18 cellular contexts compared by ENCODE assay signal in the genomic region with DNA sequence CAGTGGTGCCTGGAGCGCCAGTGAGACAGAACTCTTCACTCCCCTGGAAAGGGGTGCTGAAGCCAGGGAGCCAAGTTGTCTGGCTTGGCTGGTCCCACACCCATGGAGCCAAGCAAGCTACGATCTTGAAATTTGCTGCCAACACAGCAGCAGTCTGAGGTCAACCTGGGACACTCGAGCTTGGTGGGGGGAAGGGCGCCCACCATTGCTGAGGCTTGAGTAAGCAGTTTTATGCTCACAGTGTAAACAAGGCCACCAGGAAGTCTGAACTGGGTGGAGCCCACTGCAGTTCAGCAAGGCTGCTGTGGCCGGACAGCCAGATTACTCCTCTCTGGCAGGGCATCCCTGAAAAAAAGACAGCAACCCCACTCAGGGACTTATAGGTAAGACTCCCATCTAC.
DNase-seq lines count a peak whose midpoint lies in the region; TF ChIP-seq lines count a peak whose summit lies in the region.
"Had no signal": no experiment of that assay in that cellular context is flagged by ENCODE, and none has a peak within 500 bp of the region (broad histone marks: within the 10 kb centered on the region; RNA-seq: fewer than 3 reads in every experiment).

No MANE protein-coding gene starts in this region.

- no peak overlapping the region for H3K27ac Mint-ChIP-seq in CD14-positive monocyte
- H3K27ac Mint-ChIP-seq in CD4-positive, alpha-beta memory T cell: no peak overlapping the region
- H3K27ac Mint-ChIP-seq: B cell; CD8-positive, alpha-beta memory T cell; H9; IgD-negative memory B cell had no signal

- intact Hi-C loops in CD14-positive monocyte (cut with micrococcal nuclease): no loop called here
- intact Hi-C loops in CD4-positive, alpha-beta memory T cell (cut with micrococcal nuclease): no loop called here

- H3K36me3 ChIP-seq in SJSA1 (no peaks in the 10 kb centered on the region), right atrium auricular region (no peaks in the 10 kb centered on the region)
- no peaks in the 10 kb centered on the region for H3K36me3 ChIP-seq in CD4-positive, alpha-beta memory T cell (ENCODE audit: insufficient read depth, low read length)

- H3K4me3 Mint-ChIP-seq in CD14-positive monocyte: no peak overlapping the region
- no peak overlapping the region for H3K4me3 Mint-ChIP-seq in CD4-positive, alpha-beta memory T cell
- H3K4me3 Mint-ChIP-seq: B cell; CD8-positive, alpha-beta memory T cell; H9 had no signal

- H3K27me3 Mint-ChIP-seq in CD14-positive monocyte (ENCODE audit: low read depth in 3 of 3): peaks cover 0 to 5% (median 0%) of the 10 kb centered on the region in 3 donors
- peaks cover 0 to 4% of the 10 kb centered on the region in 2 donors for H3K27me3 Mint-ChIP-seq in CD4-positive, alpha-beta memory T cell
- H3K27me3 Mint-ChIP-seq: B cell had no signal

- CTCF ChIA-PET in CD4-positive, alpha-beta memory T cell (lab: Charles Lee; ENCODE audit: partially characterized antibody): no interaction called here

- POLR2A ChIA-PET in CD4-positive, alpha-beta memory T cell (lab: Charles Lee; ENCODE audit: partially characterized antibody): no interaction called here

- H3K27ac ChIP-seq in SJSA1 (no peak overlapping the region), right atrium auricular region (no peak overlapping the region)
- no peak overlapping the region for H3K27ac ChIP-seq in CD4-positive, alpha-beta memory T cell (ENCODE audit: low read depth, low read length)
- H3K27ac ChIP-seq: HL-60, KMS-11 had no signal

- H3K4me3 ChIP-seq in AG10803 (ENCODE audit: low read length) (no peak overlapping the region), SJSA1 (no peak overlapping the region), right atrium auricular region (no peak overlapping the region)
- H3K4me3 ChIP-seq in CD4-positive, alpha-beta memory T cell (ENCODE audit: low read length in 2 of 2): no peak overlapping the region

- H3K36me3 Mint-ChIP-seq in CD14-positive monocyte: no peaks in the 10 kb centered on the region
- H3K36me3 Mint-ChIP-seq in CD4-positive, alpha-beta memory T cell: no peaks in the 10 kb centered on the region
- H3K36me3 Mint-ChIP-seq: CD8-positive, alpha-beta memory T cell; IgD-negative memory B cell had no signal

- H3K9me3 ChIP-seq in SJSA1 (replicated peaks) (no peaks in the 10 kb centered on the region), right atrium auricular region (no peaks in the 10 kb centered on the region)
- H3K9me3 ChIP-seq in CD4-positive, alpha-beta memory T cell (ENCODE audit: control insufficient read depth in 1 of 2, low read length in 2 of 2): no peaks in the 10 kb centered on the region

- peak; percentile 0 for DNase-seq in AG10803 (ENCODE audit: low read depth)
- peak; percentile 18 for DNase-seq in ELF-1 (ENCODE audit: low read depth, low spot score)
- peak; percentile 0 for DNase-seq in LoVo (ENCODE audit: low spot score)
- DNase-seq in SJSA1 (ENCODE audit: low read depth in 1 of 2, low spot score in 2 of 2): peak; percentile 1 to 39
- no peak for DNase-seq in CD14-positive monocyte (ENCODE audit: low spot score)
- DNase-seq in NCI-H1105 treated with DMSO at 0.1 percent for 48 hours (lab: John Stamatoyannopoulos, UW): no peak
- DNase-seq in CD4-positive, alpha-beta memory T cell: no peak
- no peak for DNase-seq in right atrium auricular region (ENCODE audit: low spot score)
- DNase-seq: ACHN; C1 segment of cervical spinal cord; CD8-positive, alpha-beta memory T cell; DMS53; GOT3; H9 had no signal

- H3K4me1 Mint-ChIP-seq in CD14-positive monocyte: no peaks in the 10 kb centered on the region
- H3K4me1 Mint-ChIP-seq in CD4-positive, alpha-beta memory T cell: no peaks in the 10 kb centered on the region
- H3K4me1 Mint-ChIP-seq: B cell; CD8-positive, alpha-beta memory T cell; H9; IgD-negative memory B cell had no signal

- peaks cover 0 to 7% (median 3%) of the 10 kb centered on the region in 7 donors for H3K9me3 Mint-ChIP-seq in CD14-positive monocyte
- H3K9me3 Mint-ChIP-seq in CD4-positive, alpha-beta memory T cell: peaks cover 0 to 2% (median 0%) of the 10 kb centered on the region in 8 donors
- H3K9me3 Mint-ChIP-seq: CD8-positive, alpha-beta memory T cell; IgD-negative memory B cell had no signal

- no peaks in the 10 kb centered on the region for H3K4me1 ChIP-seq in SJSA1 (replicated peaks)
- no peaks in the 10 kb centered on the region for H3K4me1 ChIP-seq in CD4-positive, alpha-beta memory T cell (ENCODE audit: insufficient read depth, low read length)
- H3K4me1 ChIP-seq in right atrium auricular region: no peaks in the 10 kb centered on the region

- TF ChIP-seq CTCF in AG10803 (conservative IDR thresholded peaks at IDR 0.05; ENCODE audit: low read length) (no peak), CD14-positive monocyte (IDR thresholded peaks at IDR 0.05) (no peak), right atrium auricular region (IDR thresholded peaks at IDR 0.05) (no peak)

- H3K27me3 ChIP-seq in SJSA1 (replicated peaks): no peaks in the 10 kb centered on the region
- no peaks in the 10 kb centered on the region for H3K27me3 ChIP-seq in CD4-positive, alpha-beta memory T cell (ENCODE audit: insufficient read depth, low read length)
- H3K27me3 ChIP-seq in right atrium auricular region: no peaks in the 10 kb centered on the region

Comparison
In these comparisons a context has a peak if more than half of its experiments do, and no peak if none do; other contexts are left out.
1. DNase-seq: peak in AG10803 (single experiment), ELF-1 (single experiment), LoVo (single experiment) and SJSA1 (2 of 2); none in CD14-positive monocyte (single experiment), NCI-H1105 treated with DMSO at 0.1 percent for 48 hours (single experiment), CD4-positive, alpha-beta memory T cell (0 of 5) and right atrium auricular region (single experiment).